In the genomic region with DNA sequence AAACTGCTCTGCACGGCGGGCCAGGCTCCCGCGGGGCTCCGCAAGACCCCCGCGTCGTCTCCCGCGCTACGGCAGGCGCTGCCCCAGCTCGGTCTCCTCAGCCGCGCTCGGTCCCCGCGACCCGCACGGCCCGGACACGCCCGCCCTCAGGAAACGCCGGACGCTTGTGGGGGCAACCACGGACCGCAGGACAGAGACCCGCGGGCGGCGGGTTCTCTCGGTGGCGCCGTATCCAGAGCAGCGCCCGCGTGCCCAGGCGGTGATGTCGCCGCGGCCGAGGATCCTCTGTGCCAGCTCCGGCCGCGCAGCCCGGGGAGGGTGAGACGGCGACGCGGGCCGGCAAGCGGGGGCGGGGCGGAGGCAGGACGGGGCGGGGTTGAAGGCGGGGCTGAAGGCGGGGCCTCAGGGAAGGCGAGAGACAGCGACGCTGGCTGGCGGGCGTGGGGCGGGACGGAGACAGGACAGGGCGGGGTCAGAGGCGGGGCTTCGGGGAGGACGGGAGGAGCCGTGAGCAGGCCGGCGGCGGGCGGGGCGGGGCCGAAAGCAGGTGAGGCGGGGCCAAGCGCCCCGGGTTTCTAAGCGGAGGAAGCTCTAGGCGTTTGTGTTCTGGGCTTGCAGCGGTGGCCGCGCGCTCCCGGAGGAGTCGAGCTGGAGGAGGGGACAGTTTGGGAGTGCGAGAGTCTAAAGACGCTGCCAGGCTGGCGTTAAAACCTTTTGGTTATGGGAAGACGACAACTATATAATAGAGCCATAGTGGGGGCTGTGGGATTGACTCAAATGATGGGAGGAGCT, we compare ENCODE assay signal across 8 cellular contexts.
DNase-seq lines count a peak whose midpoint lies in the region; FAIRE-seq and TF ChIP-seq lines count a peak whose summit lies in the region.

A gene (minus strand): TSS at position 289 of the 792 bp plus-strand sequence. CDS start 2,112 bp downstream, outside the sequence.

- H3K9me2 ChIP-seq in Loucy (replicated peaks; ENCODE audit: low read depth, low read length), result no peaks in the 10 kb centered on the region

- no peaks in the 10 kb centered on the region for H3K9me3 Mint-ChIP-seq in activated naive CD4-positive, alpha-beta T cell treated with anti-CD3 and anti-CD28 coated beads, Interleukin-2, amount 50 U/mL, for 24 hours

- no peaks in the 10 kb centered on the region for H3K36me3 Mint-ChIP-seq in activated naive CD4-positive, alpha-beta T cell treated with anti-CD3 and anti-CD28 coated beads, Interleukin-2, amount 50 U/mL, for 24 hours

- no peak for FAIRE-seq in H54 (lab: Jason Lieb, UNC)

- no peaks in the 10 kb centered on the region for H3K79me2 ChIP-seq in Loucy (ENCODE audit: insufficient read depth, low read length)

- peak within 1 kb of the TSS; percentile 99 for H2AFZ ChIP-seq in Loucy (ENCODE audit: low read length)

- peak within 1 kb of the TSS; percentile 71 for H3K27ac Mint-ChIP-seq in activated naive CD4-positive, alpha-beta T cell treated with anti-CD3 and anti-CD28 coated beads, Interleukin-2, amount 50 U/mL, for 24 hours

- peak within 1 kb of the TSS; percentile 78 for H3K4me3 ChIP-seq in Loucy (ENCODE audit: low read length, poor library complexity, severe bottlenecking)
- peak within 1 kb of the TSS; percentile 91 for H3K4me3 ChIP-seq in SK-N-MC
- peak within 1 kb of the TSS; percentile 70 to 95 (median 88) for H3K4me3 ChIP-seq in subcutaneous abdominal adipose tissue (ENCODE audit: low read depth in 1 of 5, low read length in 5 of 5)

- no peaks in the 10 kb centered on the region for H3K27me3 Mint-ChIP-seq in activated naive CD4-positive, alpha-beta T cell treated with anti-CD3 and anti-CD28 coated beads, Interleukin-2, amount 50 U/mL, for 24 hours

- H3K27ac ChIP-seq in SK-N-MC (peak within 1 kb of the TSS; percentile 8; the same call in 1 of the 2 replicates), subcutaneous abdominal adipose tissue (ENCODE audit: low read depth, low read length) (peak within 1 kb of the TSS; percentile 84)

- H3K9me3 ChIP-seq in Loucy (ENCODE audit: insufficient read depth, low read depth, low read length), result no peaks in the 10 kb centered on the region
- no peaks in the 10 kb centered on the region for H3K9me3 ChIP-seq in SK-N-MC (ENCODE audit: low read depth, low read length)
- H3K9me3 ChIP-seq in subcutaneous abdominal adipose tissue (ENCODE audit: control insufficient read depth in 5 of 5, low read length in 5 of 5), result no peaks in the 10 kb centered on the region

- H3K4me1 Mint-ChIP-seq in activated naive CD4-positive, alpha-beta T cell treated with anti-CD3 and anti-CD28 coated beads, Interleukin-2, amount 50 U/mL, for 24 hours, result peaks cover 31% of the 10 kb centered on the region

- H3K36me3 ChIP-seq in Loucy (ENCODE audit: insufficient read depth, low read length) (no peaks in the 10 kb centered on the region), SK-N-MC (ENCODE audit: insufficient read depth, low read length) (peaks cover 13% of the 10 kb centered on the region), subcutaneous abdominal adipose tissue (ENCODE audit: control insufficient read depth in 5 of 5, insufficient read depth in 5 of 5, low read length in 5 of 5) (peaks cover 0 to 4% (median 4%) of the 10 kb centered on the region in 5 donors)

- H3K4me1 ChIP-seq in Loucy (ENCODE audit: insufficient read depth, low read length, poor library complexity, severe bottlenecking) (peaks cover 4% of the 10 kb centered on the region), subcutaneous abdominal adipose tissue (ENCODE audit: control insufficient read depth in 5 of 5, insufficient read depth in 5 of 5, low read length in 5 of 5) (peaks cover 7 to 70% (median 38%) of the 10 kb centered on the region in 5 donors)

- TF ChIP-seq CTCF in Loucy (conservative IDR thresholded peaks at IDR 0.05; ENCODE audit: low read length), result no peak

- H3K9ac ChIP-seq in Loucy (ENCODE audit: low read depth, low read length, poor library complexity, severe bottlenecking) (peak within 1 kb of the TSS; percentile 71), SK-N-MC (ENCODE audit: insufficient read length) (peak within 1 kb of the TSS; percentile 68), subcutaneous abdominal adipose tissue (ENCODE audit: low read length in 5 of 5) (peak within 1 kb of the TSS; percentile 31 to 91 (median 84))

- peak; percentile 76 for TF ChIP-seq POLR2A in H54 (IDR thresholded peaks at IDR 0.05; ENCODE audit: low read depth, low read length)

- H3K4me2 ChIP-seq in Loucy (ENCODE audit: low read depth, low read length, poor library complexity, severe bottlenecking), result peak within 1 kb of the TSS; percentile 99

- DNase-seq in EH (ENCODE audit: low read depth) (peak; percentile 96), H54 (ENCODE audit: insufficient read length, low spot score) (peak; percentile 44), SK-N-MC (ENCODE audit: low read depth, low spot score) (peak; percentile 32), globus pallidus (ENCODE audit: low spot score) (peak; percentile 98), non-pigmented ciliary epithelial cell (ENCODE audit: low read depth) (peak; percentile 83)

- H3K27me3 ChIP-seq in Loucy (ENCODE audit: insufficient read depth, low read length, poor library complexity, severe bottlenecking) (no peaks in the 10 kb centered on the region), subcutaneous abdominal adipose tissue (ENCODE audit: control insufficient read depth in 5 of 5, insufficient read depth in 4 of 5, low read length in 5 of 5) (no peaks in the 10 kb centered on the region)

- no peaks in the 10 kb centered on the region for H3F3A ChIP-seq in Loucy (ENCODE audit: low read depth)

- peak within 1 kb of the TSS; percentile 97 for H3K4me3 Mint-ChIP-seq in activated naive CD4-positive, alpha-beta T cell treated with anti-CD3 and anti-CD28 coated beads, Interleukin-2, amount 50 U/mL, for 24 hours

- no peaks in the 10 kb centered on the region for H4K20me1 ChIP-seq in Loucy (ENCODE audit: insufficient read depth, low read length, poor library complexity, severe bottlenecking)

Comparison
In these comparisons a context has a peak if more than half of its experiments do, and no peak if none do; other contexts are left out.
1. Peak in every context shown above with its lines: DNase-seq, H3K4me3 ChIP-seq and H3K27ac ChIP-seq.
2. DNase-seq: peak in every context shown above with its lines; median percentile 98 in globus pallidus; 96 in EH; 83 in non-pigmented ciliary epithelial cell; 44 in H54; 32 in SK-N-MC.